24 cellular contexts compared by ENCODE assay signal in the genomic region with DNA sequence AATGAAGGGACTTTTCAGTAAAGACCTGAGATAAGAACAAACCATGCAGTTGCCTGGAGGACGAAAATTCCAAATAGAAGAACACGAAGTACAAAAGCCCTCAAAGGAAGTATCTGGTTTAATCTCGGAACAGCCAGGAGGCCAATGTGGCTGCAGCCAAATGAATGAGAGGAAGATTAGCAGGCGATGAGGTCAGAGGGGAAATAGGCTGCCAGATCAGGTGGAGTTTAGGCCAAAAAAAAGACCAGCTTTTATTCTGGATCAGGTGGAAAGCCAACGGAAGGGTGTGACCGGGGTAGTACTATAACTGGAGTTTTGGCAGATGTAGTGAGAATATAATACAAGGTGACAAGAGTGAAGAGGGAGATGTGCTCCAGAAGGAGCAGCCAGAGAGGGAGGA. TPM values are rescaled to one million over a fixed set of nuclear protein-coding genes. Genes with fewer than 3 reads are reported as not detected.
DNase-seq lines count a peak whose midpoint lies in the region; ATAC-seq, FAIRE-seq and TF ChIP-seq lines count a peak whose summit lies in the region.
"Had no signal": no experiment of that assay in that cellular context is flagged by ENCODE, and none has a peak within 500 bp of the region (broad histone marks: within the 10 kb centered on the region; RNA-seq: fewer than 3 reads in every experiment).

No MANE protein-coding gene starts in this region.

- BruUV-seq in endothelial cell of umbilical vein (replicated peaks; lab: Mats Ljungman, UMichigan): no TSS peak

- no peak overlapping the region for H3K27ac ChIP-seq in endothelial cell of umbilical vein (ENCODE audit: insufficient read depth, low read depth, low read length)
- H3K27ac ChIP-seq in ascending aorta: no peak overlapping the region
- H3K27ac ChIP-seq: adrenal gland, breast epithelium, KMS-11, prostate gland, SJSA1 had no signal

- no peak overlapping the region for H3K9ac ChIP-seq in endothelial cell of umbilical vein (replicated peaks; ENCODE audit: extremely low read depth, insufficient read depth, low read length)
- H3K9ac ChIP-seq: KMS-11 had no signal

- H3K79me2 ChIP-seq in endothelial cell of umbilical vein (ENCODE audit: control insufficient read depth, insufficient read depth, low read length): no peaks in the 10 kb centered on the region

- CTCF ChIA-PET in activated CD8-positive, alpha-beta T cell treated with anti-CD3 and anti-CD28 coated beads for 36 hours (lab: Charles Lee): no interaction called here
- CTCF ChIA-PET in activated CD8-positive, alpha-beta T cell treated with anti-CD3 and anti-CD28 coated beads, Interleukin-2, amount 10 ng/mL, durations not matched to agents 7 days and 5 days (lab: Charles Lee): no interaction called here
- CTCF ChIA-PET in endothelial cell of umbilical vein (lab: Charles Lee): no interaction called here

- DNase-seq in activated CD8-positive, alpha-beta T cell treated with anti-CD3 and anti-CD28 coated beads for 36 hours: no peak
- DNase-seq in activated CD8-positive, alpha-beta T cell treated with anti-CD3 and anti-CD28 coated beads, Interleukin-2, amount 10 ng/mL, durations not matched to agents 7 days and 5 days: no peak
- peak; percentile 38 for DNase-seq in OCI-M1 (lab: John Stamatoyannopoulos, UW)
- DNase-seq in endothelial cell of umbilical vein (ENCODE audit: low read depth, low spot score): peak; percentile 23
- no peak for DNase-seq in naive thymus-derived CD8-positive, alpha-beta T cell
- no peak for DNase-seq in NCI-H510A treated with DMSO at 0.1 percent for 48 hours (lab: John Stamatoyannopoulos, UW)
- DNase-seq in ascending aorta (ENCODE audit: low spot score in 2 of 2): no peak
- DNase-seq in immature natural killer cell: no peak
- DNase-seq: 8988T; adrenal gland; AML-193; left colon; NCI-H1694; NCI-H2171 treated with DMSO at 0.1 percent for 48 hours; NCI-H774; PC-3; stimulated activated CD4-positive, alpha-beta T cell treated with anti-CD3 and anti-CD28 coated beads, Interleukin-2, amount 100 ng/mL, for 48 hours had no signal

- ATAC-seq in activated CD8-positive, alpha-beta T cell treated with anti-CD3 and anti-CD28 coated beads for 36 hours: no peak
- no peak for ATAC-seq in activated CD8-positive, alpha-beta T cell treated with anti-CD3 and anti-CD28 coated beads, Interleukin-2, amount 10 ng/mL, durations not matched to agents 7 days and 5 days
- ATAC-seq in naive thymus-derived CD8-positive, alpha-beta T cell: no peak
- ATAC-seq: left colon, PC-3 had no signal

- intact Hi-C loops in activated CD8-positive, alpha-beta T cell treated with anti-CD3 and anti-CD28 coated beads for 36 hours (cut with micrococcal nuclease): no loop called here
- intact Hi-C loops in endothelial cell of umbilical vein (cut with micrococcal nuclease) (loop anchor here (5.0 kb wide), 1 partner anchor 147 kb away; a partner anchor contains a TSS), ascending aorta (cut with DNase I) (no loop called here)

- H3K4me3 Mint-ChIP-seq in activated CD8-positive, alpha-beta T cell treated with anti-CD3 and anti-CD28 coated beads for 36 hours: no peak overlapping the region
- H3K4me3 Mint-ChIP-seq in activated CD8-positive, alpha-beta T cell treated with anti-CD3 and anti-CD28 coated beads, Interleukin-2, amount 10 ng/mL, durations not matched to agents 7 days and 5 days: no peak overlapping the region
- H3K4me3 Mint-ChIP-seq in naive thymus-derived CD8-positive, alpha-beta T cell: no peak overlapping the region
- H3K4me3 Mint-ChIP-seq in immature natural killer cell: no peak overlapping the region

- no peak for FAIRE-seq in endothelial cell of umbilical vein (lab: Jason Lieb, UNC)
- FAIRE-seq: frontal cortex had no signal

- H3K9me1 ChIP-seq in endothelial cell of umbilical vein (replicated peaks; ENCODE audit: control insufficient read depth, extremely low read depth, insufficient read depth, low read length): no peaks in the 10 kb centered on the region

- H3K36me3 ChIP-seq in endothelial cell of umbilical vein (ENCODE audit: control insufficient read depth in 2 of 2, extremely low read depth in 1 of 2, insufficient read depth in 2 of 2, low read length in 2 of 2) (peaks cover 0 to 2% of the 10 kb centered on the region in 2 experiments), ascending aorta (peaks cover 9 to 31% of the 10 kb centered on the region in 2 donors)
- H3K36me3 ChIP-seq: prostate gland had no signal

- peaks cover 4% of the 10 kb centered on the region for H3K9me3 Mint-ChIP-seq in activated CD8-positive, alpha-beta T cell treated with anti-CD3 and anti-CD28 coated beads for 36 hours
- peaks cover 4% of the 10 kb centered on the region for H3K9me3 Mint-ChIP-seq in activated CD8-positive, alpha-beta T cell treated with anti-CD3 and anti-CD28 coated beads, Interleukin-2, amount 10 ng/mL, durations not matched to agents 7 days and 5 days (ENCODE audit: insufficient read depth)
- peaks cover 0 to 4% (median 0%) of the 10 kb centered on the region in 9 donors for H3K9me3 Mint-ChIP-seq in naive thymus-derived CD8-positive, alpha-beta T cell
- H3K9me3 Mint-ChIP-seq in immature natural killer cell: peaks cover 0 to 1% (median 0%) of the 10 kb centered on the region in 6 donors

- H3K9me3 ChIP-seq in endothelial cell of umbilical vein (replicated peaks; ENCODE audit: control insufficient read depth, insufficient read depth, low read length) (no peaks in the 10 kb centered on the region), ascending aorta (peaks cover 0 to 6% of the 10 kb centered on the region in 2 donors)
- H3K9me3 ChIP-seq: breast epithelium, HAP-1, prostate gland, SJSA1 had no signal

- no peaks in the 10 kb centered on the region for H3K27me3 Mint-ChIP-seq in activated CD8-positive, alpha-beta T cell treated with anti-CD3 and anti-CD28 coated beads for 36 hours
- no peaks in the 10 kb centered on the region for H3K27me3 Mint-ChIP-seq in activated CD8-positive, alpha-beta T cell treated with anti-CD3 and anti-CD28 coated beads, Interleukin-2, amount 10 ng/mL, durations not matched to agents 7 days and 5 days (ENCODE audit: low read depth)
- no peaks in the 10 kb centered on the region for H3K27me3 Mint-ChIP-seq in naive thymus-derived CD8-positive, alpha-beta T cell
- H3K27me3 Mint-ChIP-seq in immature natural killer cell (ENCODE audit: low read depth in 3 of 3): no peaks in the 10 kb centered on the region

- no peak overlapping the region for H3K4me2 ChIP-seq in endothelial cell of umbilical vein (ENCODE audit: insufficient read depth, low read length)
- H3K4me2 ChIP-seq: KMS-11, smooth muscle cell had no signal

- dilution Hi-C loops in endothelial cell of umbilical vein (cut with MboI; ENCODE audit: extremely low pct_ligation_motif_present, low sequenced_read_pairs): no loop called here

- H3K4me1 ChIP-seq in endothelial cell of umbilical vein (ENCODE audit: control insufficient read depth, extremely low read depth, insufficient read depth, low read length) (peaks cover 10% of the 10 kb centered on the region), ascending aorta (no peaks in the 10 kb centered on the region)
- H3K4me1 ChIP-seq: adrenal gland, breast epithelium, HAP-1, prostate gland, SJSA1 had no signal

- no peak overlapping the region for H2AFZ ChIP-seq in endothelial cell of umbilical vein (ENCODE audit: low read depth, low read length)

- H3K4me3 ChIP-seq in endothelial cell of umbilical vein (replicated peaks in 1 of 3; ENCODE audit: insufficient read depth in 1 of 3, low read depth in 1 of 3, low read length in 3 of 3): no peak overlapping the region
- no peak overlapping the region for H3K4me3 ChIP-seq in ascending aorta
- H3K4me3 ChIP-seq: adrenal gland, breast epithelium, HAP-1, prostate gland, SJSA1, smooth muscle cell had no signal

- no peak for TF ChIP-seq CTCF in activated CD8-positive, alpha-beta T cell treated with anti-CD3 and anti-CD28 coated beads for 36 hours (IDR thresholded peaks at IDR 0.05)
- TF ChIP-seq CTCF in endothelial cell of umbilical vein (IDR thresholded peaks at IDR 0.05; ENCODE audit: extremely low read depth in 1 of 2, insufficient read depth in 1 of 2, low read depth in 1 of 2, low read length in 2 of 2) (no peak), ascending aorta (IDR thresholded peaks at IDR 0.05) (no peak)

- peak overlapping the region; percentile 1 for H3K27ac Mint-ChIP-seq in activated CD8-positive, alpha-beta T cell treated with anti-CD3 and anti-CD28 coated beads for 36 hours
- no peak overlapping the region for H3K27ac Mint-ChIP-seq in activated CD8-positive, alpha-beta T cell treated with anti-CD3 and anti-CD28 coated beads, Interleukin-2, amount 10 ng/mL, durations not matched to agents 7 days and 5 days
- H3K27ac Mint-ChIP-seq in naive thymus-derived CD8-positive, alpha-beta T cell: peak overlapping the region in 8 of 10 donors; percentile 20 to 77 (median 53)
- H3K27ac Mint-ChIP-seq in immature natural killer cell: peak overlapping the region in 2 of 6 donors; percentile 0 to 24

- H4K20me1 ChIP-seq in endothelial cell of umbilical vein (replicated peaks; ENCODE audit: control insufficient read depth, extremely low read depth, insufficient read depth, low read length): no peaks in the 10 kb centered on the region

- H3K4me1 Mint-ChIP-seq in activated CD8-positive, alpha-beta T cell treated with anti-CD3 and anti-CD28 coated beads for 36 hours (ENCODE audit: low read depth): peaks cover 2% of the 10 kb centered on the region
- no peaks in the 10 kb centered on the region for H3K4me1 Mint-ChIP-seq in activated CD8-positive, alpha-beta T cell treated with anti-CD3 and anti-CD28 coated beads, Interleukin-2, amount 10 ng/mL, durations not matched to agents 7 days and 5 days (ENCODE audit: low read depth)
- H3K4me1 Mint-ChIP-seq in naive thymus-derived CD8-positive, alpha-beta T cell: peaks cover 0 to 3% (median under 1%) of the 10 kb centered on the region in 4 donors
- H3K4me1 Mint-ChIP-seq in immature natural killer cell: no peaks in the 10 kb centered on the region

- POLR2A ChIA-PET in activated CD8-positive, alpha-beta T cell treated with anti-CD3 and anti-CD28 coated beads for 36 hours (lab: Charles Lee): no interaction called here
- POLR2A ChIA-PET in activated CD8-positive, alpha-beta T cell treated with anti-CD3 and anti-CD28 coated beads, Interleukin-2, amount 10 ng/mL, durations not matched to agents 7 days and 5 days (lab: Charles Lee): no interaction called here
- POLR2A ChIA-PET in endothelial cell of umbilical vein (lab: Charles Lee): no interaction called here
- POLR2A ChIA-PET in naive thymus-derived CD8-positive, alpha-beta T cell (lab: Charles Lee): interaction anchor here (0.6 kb wide), 1 partner anchor 14 kb away, joined by 3 read pairs; no protein-coding TSS in a partner anchor

- no peak for TF ChIP-seq POLR2A in endothelial cell of umbilical vein (IDR thresholded peaks at IDR 0.05; ENCODE audit: low read depth, low read length)

- H3K27me3 ChIP-seq in endothelial cell of umbilical vein (ENCODE audit: control insufficient read depth in 2 of 2, insufficient read depth in 2 of 2, low read length in 2 of 2) (no peaks in the 10 kb centered on the region), ascending aorta (no peaks in the 10 kb centered on the region)
- H3K27me3 ChIP-seq: adrenal gland, breast epithelium, SJSA1 had no signal

- peaks cover 35% of the 10 kb centered on the region for H3K36me3 Mint-ChIP-seq in activated CD8-positive, alpha-beta T cell treated with anti-CD3 and anti-CD28 coated beads for 36 hours (ENCODE audit: low read depth)
- H3K36me3 Mint-ChIP-seq in activated CD8-positive, alpha-beta T cell treated with anti-CD3 and anti-CD28 coated beads, Interleukin-2, amount 10 ng/mL, durations not matched to agents 7 days and 5 days (ENCODE audit: low read depth): peaks cover 40% of the 10 kb centered on the region
- peaks cover 9 to 66% (median 35%) of the 10 kb centered on the region in 3 donors for H3K36me3 Mint-ChIP-seq in naive thymus-derived CD8-positive, alpha-beta T cell
- H3K36me3 Mint-ChIP-seq in immature natural killer cell: peaks cover 13 to 35% (median 26%) of the 10 kb centered on the region in 3 donors

RNA-seq across cellular contexts. Expression of a gene that starts 43.7 kb away (rescaled TPM):
- 100 to 1,000 TPM; 194 to 203 TPM for total RNA-seq in activated CD8-positive, alpha-beta T cell treated with anti-CD3 and anti-CD28 coated beads for 36 hours
- total RNA-seq in activated CD8-positive, alpha-beta T cell treated with anti-CD3 and anti-CD28 coated beads, Interleukin-2, amount 10 ng/mL, durations not matched to agents 7 days and 5 days: 100 to 1,000 TPM; 165 to 169 TPM
- total RNA-seq in endothelial cell of umbilical vein (168 and 177 TPM in 2 replicates), ascending aorta (81.0 TPM)
- polyA plus RNA-seq in endothelial cell of umbilical vein (204 and 241 TPM in 2 replicates), immature natural killer cell (100 to 1,000 TPM in 1 of 3 donors, 10 to 100 TPM in 2; 67.8 to 100 (median 76.7) TPM)
- 79.2 and 90.3 TPM in 2 replicates for polyA plus RNA-seq in endothelial cell of umbilical vein (2011; cell fraction: cytosol; rRNA removed)
- 1,118 and 1,335 TPM in 2 replicates for polyA plus RNA-seq in endothelial cell of umbilical vein (2011; cell fraction: nucleus; rRNA removed)
- 110 and 157 TPM in 2 replicates for polyA plus RNA-seq in endothelial cell of umbilical vein (2012)
- polyA minus RNA-seq in endothelial cell of umbilical vein: 443 and 450 TPM in 2 replicates
- 81.1 TPM for polyA minus RNA-seq in endothelial cell of umbilical vein (2011; cell fraction: cytosol; rRNA and poly(A)+ RNA removed)
- polyA minus RNA-seq in endothelial cell of umbilical vein (2011; cell fraction: nucleus; rRNA and poly(A)+ RNA removed): 524 and 707 TPM in 2 replicates
- 100 to 1,000 TPM; 411 to 412 TPM for total RNA-seq in naive thymus-derived CD8-positive, alpha-beta T cell
- 10 to 100 TPM; 75.7 to 94.6 (median 89.1) TPM for polyA plus RNA-seq in naive thymus-derived CD8-positive, alpha-beta T cell

RNA-seq across cellular contexts. Expression of a gene that starts 59.5 kb away (rescaled TPM):
- 10 to 100 TPM; 20.9 to 21.0 TPM for total RNA-seq in activated CD8-positive, alpha-beta T cell treated with anti-CD3 and anti-CD28 coated beads for 36 hours
- total RNA-seq in activated CD8-positive, alpha-beta T cell treated with anti-CD3 and anti-CD28 coated beads, Interleukin-2, amount 10 ng/mL, durations not matched to agents 7 days and 5 days: 10 to 100 TPM; 22.5 to 22.7 TPM
- total RNA-seq in endothelial cell of umbilical vein: 20.6 and 21.1 TPM in 2 replicates
- polyA plus RNA-seq in endothelial cell of umbilical vein: 5.3 and 8.1 TPM in 2 replicates
- polyA plus RNA-seq in endothelial cell of umbilical vein (2011; cell fraction: cytosol; rRNA removed): 10.6 and 10.9 TPM in 2 replicates
- polyA plus RNA-seq in endothelial cell of umbilical vein (2011; cell fraction: nucleus; rRNA removed): 14.0 and 20.3 TPM in 2 replicates
- 12.0 and 18.7 TPM in 2 replicates for polyA plus RNA-seq in endothelial cell of umbilical vein (2012)
- 8.9 and 9.6 TPM in 2 replicates for polyA minus RNA-seq in endothelial cell of umbilical vein
- 6.7 TPM for polyA minus RNA-seq in endothelial cell of umbilical vein (2011; cell fraction: cytosol; rRNA and poly(A)+ RNA removed)
- polyA minus RNA-seq in endothelial cell of umbilical vein (2011; cell fraction: nucleus; rRNA and poly(A)+ RNA removed): 11.4 and 16.3 TPM in 2 replicates
- total RNA-seq in naive thymus-derived CD8-positive, alpha-beta T cell: 10 to 100 TPM; 12.7 to 12.9 TPM
- 1 to 10 TPM; 4.6 to 7.4 (median 5.0) TPM for polyA plus RNA-seq in naive thymus-derived CD8-positive, alpha-beta T cell
- 10.6 TPM for total RNA-seq in ascending aorta
- 1 to 10 TPM; 5.4 to 8.7 (median 6.0) TPM for polyA plus RNA-seq in immature natural killer cell

Comparison
In these comparisons a context has a peak if more than half of its experiments do, and no peak if none do; other contexts are left out.
1. DNase-seq: peak in OCI-M1 (single experiment) and endothelial cell of umbilical vein (single experiment); none in activated CD8-positive, alpha-beta T cell treated with anti-CD3 and anti-CD28 coated beads for 36 hours (single experiment), activated CD8-positive, alpha-beta T cell treated with anti-CD3 and anti-CD28 coated beads, Interleukin-2, amount 10 ng/mL, durations not matched to agents 7 days and 5 days (single experiment), naive thymus-derived CD8-positive, alpha-beta T cell (0 of 10), NCI-H510A treated with DMSO at 0.1 percent for 48 hours (single experiment), ascending aorta (0 of 2) and immature natural killer cell (0 of 3).